ENCODE assay signal across 8 cellular contexts in genomic region chr14:29990993-29991392, GRCh38.
"Had no signal": no experiment of that assay in that cellular context is flagged by ENCODE, and none has a peak within 500 bp of the region (broad histone marks: within the 10 kb centered on the region; RNA-seq: fewer than 3 reads in every experiment).

No MANE protein-coding gene starts in this region.

- ATAC-seq: GM12878 had no signal

- FAIRE-seq: G401.6, GM12878, GM12891, GM12892, GM18507, GM19239 had no signal

- H3K4me3 ChIP-seq: GM12878 had no signal

- DNase-seq: GDM1, GF-D8 had no signal
